Comparison of ENCODE assay signal across 8 cellular contexts in the genomic region with DNA sequence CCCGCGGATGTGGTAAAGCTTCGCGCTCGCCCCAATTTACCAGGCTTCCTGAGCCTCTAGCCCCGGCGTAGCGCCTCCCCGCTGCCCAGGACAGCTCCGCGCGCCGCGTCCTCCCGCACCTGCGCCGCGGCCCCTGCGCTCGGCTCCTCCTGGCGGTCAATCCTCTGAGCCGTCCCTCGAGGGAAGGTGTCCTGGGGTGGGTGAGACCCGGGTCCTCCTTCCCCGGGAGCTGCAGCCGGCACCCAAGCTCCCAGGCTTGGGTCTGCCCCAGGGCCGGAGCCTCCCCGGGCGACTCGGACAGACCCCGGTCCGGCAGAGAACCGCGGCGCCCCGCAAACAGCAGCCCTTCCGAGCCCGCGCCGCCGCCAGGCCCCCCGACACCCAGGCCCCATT. TPM values are rescaled to one million over a fixed set of nuclear protein-coding genes. Genes with fewer than 3 reads are reported as not detected.
DNase-seq lines count a peak whose midpoint lies in the region; ATAC-seq and TF ChIP-seq lines count a peak whose summit lies in the region.

No MANE protein-coding gene starts in this region.

- H3K27ac ChIP-seq in AG04450 (ENCODE audit: low read depth, low read length): peak overlapping the region; percentile 58

- H3K9me3 Mint-ChIP-seq in natural killer cell treated with Interleukin-12 subunit alpha and Interleukin-12 subunit beta and Interleukin-15 and Interleukin-18, amount 100 ng/mL, for 72 hours: no peaks in the 10 kb centered on the region

- H3K4me3 ChIP-seq in AG04450 (ENCODE audit: low read depth, low read length): peak overlapping the region; percentile 73

- POLR2A ChIA-PET in AG04450 (lab: Yijun Ruan, JAX): interaction anchor here (0.5 to 1.5 kb wide), 7 partner anchors 28 to 159 kb away, joined by 3 to 6 read pairs (median 4); a partner anchor contains a TSS

- DNase-seq in AG04450 (ENCODE audit: low read depth, low spot score) (no peak), NOMO-1 (lab: John Stamatoyannopoulos, UW; ENCODE audit: unreplicated experiment in 2 of 2) (peak; percentile 17 to 55), activated T-cell treated with anti-CD3 and anti-CD28 coated beads for 4 hours (peak; percentile 55), stromal cell of bone marrow (ENCODE audit: low read depth) (peak; percentile 51)
- peak; percentile 92 for DNase-seq in natural killer cell treated with Interleukin-12 subunit alpha and Interleukin-12 subunit beta and Interleukin-15 and Interleukin-18, amount 100 ng/mL, for 72 hours (ENCODE audit: low spot score)

- TF ChIP-seq CTCF in AG04450 (IDR thresholded peaks at IDR 0.05; ENCODE audit: low read depth, low read length): peak; percentile 48

- H3K27me3 ChIP-seq in AG04450 (ENCODE audit: control insufficient read depth, insufficient read depth, low read length): no peaks in the 10 kb centered on the region

- CTCF ChIA-PET in AG04450 (lab: Charles Lee): interaction anchor here (0.6 to 4.6 kb wide), 12 partner anchors 9 to 167 kb away, joined by 3 to 36 read pairs (median 4); no protein-coding TSS in a partner anchor

- H3K36me3 Mint-ChIP-seq in natural killer cell treated with Interleukin-12 subunit alpha and Interleukin-12 subunit beta and Interleukin-15 and Interleukin-18, amount 100 ng/mL, for 72 hours: no peaks in the 10 kb centered on the region

- no peaks in the 10 kb centered on the region for H3K27me3 Mint-ChIP-seq in natural killer cell treated with Interleukin-12 subunit alpha and Interleukin-12 subunit beta and Interleukin-15 and Interleukin-18, amount 100 ng/mL, for 72 hours

- ATAC-seq in GM18508 (IDR thresholded peaks at IDR 0.05; ENCODE audit: insufficient read depth, unreplicated experiment) (peak; percentile 33), HG02973 (IDR thresholded peaks at IDR 0.05; ENCODE audit: unreplicated experiment) (peak; percentile 44), esophagus mucosa (peak; percentile 66)
- peak; percentile 79 to 80 for ATAC-seq in natural killer cell treated with Interleukin-12 subunit alpha and Interleukin-12 subunit beta and Interleukin-15 and Interleukin-18, amount 100 ng/mL, for 72 hours

- H3K4me1 Mint-ChIP-seq in natural killer cell treated with Interleukin-12 subunit alpha and Interleukin-12 subunit beta and Interleukin-15 and Interleukin-18, amount 100 ng/mL, for 72 hours (ENCODE audit: low read depth in 2 of 2): peaks cover 52 to 63% of the 10 kb centered on the region in 2 donors

- peak overlapping the region; percentile 96 for H3K4me3 Mint-ChIP-seq in natural killer cell treated with Interleukin-12 subunit alpha and Interleukin-12 subunit beta and Interleukin-15 and Interleukin-18, amount 100 ng/mL, for 72 hours

- peak overlapping the region; percentile 82 to 93 for H3K27ac Mint-ChIP-seq in natural killer cell treated with Interleukin-12 subunit alpha and Interleukin-12 subunit beta and Interleukin-15 and Interleukin-18, amount 100 ng/mL, for 72 hours

- H3K9me3 ChIP-seq in AG04450 (ENCODE audit: control insufficient read depth, insufficient read depth, low read length): no peaks in the 10 kb centered on the region; the same call in 1 of the 2 replicates

RNA-seq across cellular contexts. Expression of a gene that starts 0.5 kb away (rescaled TPM):
- 33.3 and 37.8 TPM in 2 replicates for polyA plus RNA-seq in AG04450 (2011; rRNA removed)
- 33.8 and 50.7 TPM in 2 replicates for polyA minus RNA-seq in AG04450 (2011; rRNA and poly(A)+ RNA removed)
- 16.1 TPM for total RNA-seq in esophagus mucosa
- 10 to 100 TPM; 34.7 to 70.4 TPM for total RNA-seq in natural killer cell treated with Interleukin-12 subunit alpha and Interleukin-12 subunit beta and Interleukin-15 and Interleukin-18, amount 100 ng/mL, for 72 hours
